Comparison of ENCODE assay signal across 22 cellular contexts in the genomic region with DNA sequence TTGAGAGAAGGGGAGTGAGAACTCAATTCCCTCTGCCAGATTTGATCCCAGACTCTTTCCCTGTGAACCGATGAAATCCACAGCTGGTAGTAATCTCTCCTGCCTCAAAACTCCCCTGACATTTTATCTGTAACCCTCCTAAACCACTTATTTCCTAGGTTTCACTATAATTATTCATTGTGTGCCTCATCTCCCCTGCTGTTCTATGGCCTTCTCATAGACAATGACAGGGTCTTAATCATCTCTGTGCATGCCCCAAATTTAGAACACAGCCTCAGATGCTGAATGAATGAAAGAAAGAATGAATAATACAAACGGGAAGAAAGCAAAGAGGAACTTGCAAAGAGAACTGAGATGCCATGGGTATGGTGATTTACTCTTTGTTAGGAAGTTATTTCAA.
"Had no signal": no experiment of that assay in that cellular context is flagged by ENCODE, and none has a peak within 500 bp of the region (broad histone marks: within the 10 kb centered on the region; RNA-seq: fewer than 3 reads in every experiment).

No MANE protein-coding gene starts in this region.

- ATAC-seq: activated CD4-positive, alpha-beta T cell treated with anti-CD3 and anti-CD28 coated beads for 36 hours; activated T-cell treated with anti-CD3 and anti-CD28 coated beads, Interleukin-2, amount 50 U/mL, for 72 hours; K562 had no signal

- H3K9me3 Mint-ChIP-seq: activated T-cell treated with anti-CD3 and anti-CD28 coated beads, Interleukin-2, amount 50 U/mL, for 72 hours had no signal

- H3K27ac Mint-ChIP-seq: activated CD4-positive, alpha-beta memory T cell treated with anti-CD3 and anti-CD28 coated beads, Interleukin-2, amount 10 ng/mL, durations not matched to agents 7 days and 5 days; activated CD4-positive, alpha-beta T cell treated with anti-CD3 and anti-CD28 coated beads for 36 hours; activated T-cell treated with anti-CD3 and anti-CD28 coated beads, Interleukin-2, amount 50 U/mL, for 72 hours had no signal

- DNase-seq: activated CD4-positive, alpha-beta memory T cell treated with anti-CD3 and anti-CD28 coated beads, Interleukin-2, amount 10 ng/mL, durations not matched to agents 7 days and 5 days; activated CD4-positive, alpha-beta T cell treated with anti-CD3 and anti-CD28 coated beads for 36 hours; activated CD4-positive, alpha-beta T cell treated with anti-CD3 and anti-CD28 coated beads, Interleukin-2, amount 50 U/mL, for 1 hour; activated CD8-positive, alpha-beta memory T cell treated with anti-CD3 and anti-CD28 coated beads, Interleukin-2, amount 50 U/mL, for 4 hours; activated naive CD4-positive, alpha-beta T cell treated with anti-CD3 and anti-CD28 coated beads, Interleukin-2, amount 50 U/mL, for 16 hours; activated T-cell treated with anti-CD3 and anti-CD28 coated beads, Interleukin-2, amount 50 U/mL, for 72 hours; brain microvascular endothelial cell; Karpas-422; MM.1S; NCI-H1092 treated with DMSO at 0.1 percent for 48 hours; NCI-H1417 treated with DMSO at 0.1 percent for 48 hours; NCI-H1694; NCI-H2029 treated with DMSO at 0.1 percent for 48 hours; NCI-H345; NCI-H510A; NCI-H526 treated with DMSO at 0.1 percent for 48 hours; NCI-H82; PC-9; SIG-M5; T-helper 2 cell; T1000 had no signal

- H3K27me3 Mint-ChIP-seq: activated CD4-positive, alpha-beta memory T cell treated with anti-CD3 and anti-CD28 coated beads, Interleukin-2, amount 10 ng/mL, durations not matched to agents 7 days and 5 days; activated CD4-positive, alpha-beta T cell treated with anti-CD3 and anti-CD28 coated beads for 36 hours had no signal

- H3K4me1 Mint-ChIP-seq: activated CD4-positive, alpha-beta memory T cell treated with anti-CD3 and anti-CD28 coated beads, Interleukin-2, amount 10 ng/mL, durations not matched to agents 7 days and 5 days; activated CD4-positive, alpha-beta T cell treated with anti-CD3 and anti-CD28 coated beads for 36 hours had no signal

- H3K4me3 Mint-ChIP-seq: activated CD4-positive, alpha-beta memory T cell treated with anti-CD3 and anti-CD28 coated beads, Interleukin-2, amount 10 ng/mL, durations not matched to agents 7 days and 5 days; activated CD4-positive, alpha-beta T cell treated with anti-CD3 and anti-CD28 coated beads for 36 hours; activated T-cell treated with anti-CD3 and anti-CD28 coated beads, Interleukin-2, amount 50 U/mL, for 72 hours had no signal
